ENCODE assay signal across 25 cellular contexts in genomic region chr3:23170306-23170705, GRCh38. TPM values are rescaled to one million over a fixed set of nuclear protein-coding genes. Genes with fewer than 3 reads are reported as not detected.
DNase-seq lines count a peak whose midpoint lies in the region; ATAC-seq and TF ChIP-seq lines count a peak whose summit lies in the region.
"Had no signal": no experiment of that assay in that cellular context is flagged by ENCODE, and none has a peak within 500 bp of the region (broad histone marks: within the 10 kb centered on the region; RNA-seq: fewer than 3 reads in every experiment).

No MANE protein-coding gene starts in this region.

- H3K36me3 ChIP-seq in testis (ENCODE audit: low read depth, missing control alignments): no peaks in the 10 kb centered on the region
- H3K36me3 ChIP-seq: esophagus squamous epithelium, prostate gland, vagina had no signal

- TF ChIP-seq CTCF in GM12865 (IDR thresholded peaks at IDR 0.05; ENCODE audit: insufficient read depth, low read depth, low read length, missing control alignments) (no peak), astrocyte of the spinal cord (IDR thresholded peaks at IDR 0.05; ENCODE audit: low read depth, low read length) (no peak), foreskin fibroblast (IDR thresholded peaks at IDR 0.05; ENCODE audit: low read depth, low read length) (no peak), testis (IDR thresholded peaks at IDR 0.05) (no peak)

- no peaks in the 10 kb centered on the region for H3K27me3 ChIP-seq in testis
- H3K27me3 ChIP-seq: esophagus squamous epithelium, vagina had no signal

- no peak overlapping the region for H3K27ac ChIP-seq in testis
- H3K27ac ChIP-seq: esophagus squamous epithelium, prostate gland, SK-N-MC, vagina had no signal

- 95 to 97% methylated on average over 1 of the region's 1 CpG for WGBS in testis, 2 donors

- H3K9me3 ChIP-seq in testis: no peaks in the 10 kb centered on the region
- H3K9me3 ChIP-seq: esophagus squamous epithelium, prostate gland, vagina had no signal

- intact Hi-C loops in testis (cut with DNase I; ENCODE audit: low total_unique reads): no loop called here

- TF ChIP-seq POLR2A in testis (IDR thresholded peaks at IDR 0.05): no peak

- H3K4me3 ChIP-seq in GM12865 (ENCODE audit: low read depth, low read length): no peak overlapping the region
- no peak overlapping the region for H3K4me3 ChIP-seq in astrocyte of the spinal cord (ENCODE audit: low read depth, low read length)
- H3K4me3 ChIP-seq in foreskin fibroblast (ENCODE audit: low read depth in 1 of 2, low read length in 2 of 2): no peak overlapping the region
- H3K4me3 ChIP-seq in testis: no peak overlapping the region
- H3K4me3 ChIP-seq: esophagus squamous epithelium, prostate gland, SK-N-MC, vagina had no signal

- DNase-seq in A172 (ENCODE audit: low spot score): peak; percentile 16
- peak; percentile 11 for DNase-seq in GM12865 (ENCODE audit: low read depth)
- peak; percentile 18 for DNase-seq in astrocyte of the spinal cord (ENCODE audit: low read depth, low spot score)
- DNase-seq in foreskin fibroblast: peak; percentile 15 to 39
- no peak for DNase-seq in testis
- no peak for DNase-seq in ecto neural progenitor cell (ENCODE audit: low spot score)
- DNase-seq: activated CD4-positive, alpha-beta T cell treated with anti-CD3 and anti-CD28 coated beads, Interleukin-2, amount 50 U/mL, for 48 hours; activated naive CD4-positive, alpha-beta T cell treated with anti-CD3 and anti-CD28 coated beads, Interleukin-2, amount 10 ng/mL, durations not matched to agents 7 days and 5 days; cortex of kidney; DMS153; esophagus squamous epithelium; glutamatergic neuron; islet precursor cell; midbrain; naive thymus-derived CD8-positive, alpha-beta T cell; NCI-H1105; NCI-H187 treated with DMSO at 0.1 percent for 48 hours; nucleus accumbens; stimulated activated CD4-positive, alpha-beta T cell treated with anti-CD3 and anti-CD28 coated beads, Interleukin-15, amount 100 ng/mL, for 24 hours had no signal

- in situ Hi-C loops in astrocyte of the spinal cord (cut with HindIII; ENCODE audit: low sequenced_read_pairs): no loop called here

- H3K4me1 ChIP-seq in testis: no peaks in the 10 kb centered on the region
- H3K4me1 ChIP-seq: esophagus squamous epithelium, prostate gland, vagina had no signal

- ATAC-seq in GM21423 (IDR thresholded peaks at IDR 0.05; ENCODE audit: unreplicated experiment) (no peak), HG02610 (IDR thresholded peaks at IDR 0.05; ENCODE audit: unreplicated experiment) (no peak)
- ATAC-seq: activated CD4-positive, CD25-positive, alpha-beta regulatory T cell treated with anti-CD3 and anti-CD28 coated beads, Interleukin-2, amount 50 U/mL, for 24 hours; naive thymus-derived CD8-positive, alpha-beta T cell had no signal

RNA-seq across cellular contexts. Expression of gene UBE2E2, which starts 32.8 kb away (rescaled TPM):
- total RNA-seq in A172 (2014; rRNA removed; shearing (Covaris generic)): 9.5 and 11.0 TPM in 2 replicates
- 10 to 100 TPM; 48.7 to 94.2 TPM for total RNA-seq in testis
- polyA plus RNA-seq in testis (ENCODE audit: insufficient read depth, low read depth, low replicate concordance): 45.5 TPM

Comparison
In these comparisons a context has a peak if more than half of its experiments do, and no peak if none do; other contexts are left out.
1. DNase-seq: peak in A172 (single experiment), GM12865 (single experiment), astrocyte of the spinal cord (single experiment) and foreskin fibroblast (2 of 2); none in testis (single experiment) and ecto neural progenitor cell (single experiment).